Comparison of ENCODE assay signal across 15 cellular contexts in the genomic region with DNA sequence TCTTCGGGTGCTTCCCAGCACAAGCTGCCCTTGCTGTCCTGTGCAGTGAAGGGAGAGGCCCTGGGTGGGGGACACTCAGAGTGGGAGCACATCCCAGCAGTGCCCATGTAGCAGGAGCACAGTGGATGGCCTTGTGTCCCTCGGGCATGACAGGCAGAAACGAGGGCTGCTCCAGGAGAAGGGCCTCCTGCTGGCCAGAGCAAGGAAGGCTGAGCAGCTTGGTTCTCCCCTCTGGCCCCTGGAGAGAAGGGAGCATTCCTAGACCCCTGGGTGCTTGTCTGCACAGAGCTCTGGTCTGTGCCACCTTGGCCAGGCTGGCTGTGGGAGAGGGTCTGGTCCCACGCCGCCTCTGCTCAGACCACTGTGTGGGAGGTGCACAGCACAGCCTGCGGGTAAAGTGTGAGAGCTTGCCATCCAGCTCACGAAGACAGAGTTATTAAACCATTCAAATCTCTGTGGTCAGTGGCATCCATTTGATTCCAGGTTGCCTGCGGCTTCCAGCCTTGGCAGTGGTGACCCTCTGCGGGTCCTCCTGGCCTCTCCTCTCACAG. TPM values are rescaled to one million over a fixed set of nuclear protein-coding genes. Genes with fewer than 3 reads are reported as not detected.
DNase-seq lines count a peak whose midpoint lies in the region; TF ChIP-seq lines count a peak whose summit lies in the region.
"Had no signal": no experiment of that assay in that cellular context is flagged by ENCODE, and none has a peak within 500 bp of the region (broad histone marks: within the 10 kb centered on the region; RNA-seq: fewer than 3 reads in every experiment).

No MANE protein-coding gene starts in this region.

- no peaks in the 10 kb centered on the region for H3K27me3 ChIP-seq in neuronal stem cell (ENCODE audit: control insufficient read depth in 3 of 3, insufficient read depth in 3 of 3, low read depth in 1 of 3, low read length in 3 of 3)
- H3K27me3 ChIP-seq in esophagus muscularis mucosa = no peaks in the 10 kb centered on the region
- H3K27me3 ChIP-seq: right lobe of liver had no signal

- H3K14ac ChIP-seq in neuronal stem cell (ENCODE audit: low read length) = no peak overlapping the region

- no peak overlapping the region for H2BK5ac ChIP-seq in neuronal stem cell (ENCODE audit: low read length)

- no peak overlapping the region for H2BK15ac ChIP-seq in neuronal stem cell (ENCODE audit: low read length)

- DNase-seq in astrocyte of the spinal cord (ENCODE audit: low read depth, low spot score) (no peak), neuronal stem cell (ENCODE audit: low spot score) (no peak), SIG-M5 treated with dmso at 0.1 percent for 504 hours (lab: John Stamatoyannopoulos, UW; ENCODE audit: unreplicated experiment) (no peak), esophagus muscularis mucosa (ENCODE audit: extremely low spot score) (no peak), RPMI8226 (no peak)
- DNase-seq: C1 segment of cervical spinal cord; effector memory CD4-positive, alpha-beta T cell; left cardiac atrium; MV-4-11; NCI-H2227 treated with DMSO at 0.1 percent for 48 hours; T-helper 2 cell had no signal

- 0 out of 2 replicates have a peak, but pooled peaks have one; percentile 4 for TF ChIP-seq CTCF in GM12874 (IDR thresholded peaks at IDR 0.05; ENCODE audit: insufficient read depth, low read depth, low read length)
- TF ChIP-seq CTCF in astrocyte of the spinal cord (IDR thresholded peaks at IDR 0.05; ENCODE audit: low read depth, low read length) = peak; percentile 17
- TF ChIP-seq CTCF in esophagus muscularis mucosa (IDR thresholded peaks at IDR 0.05) = no peak

- no peak overlapping the region for H2BK12ac ChIP-seq in neuronal stem cell (ENCODE audit: low read length)

- H3K4me2 ChIP-seq in neuronal stem cell (ENCODE audit: insufficient read depth, low read length, poor library complexity, severe bottlenecking) = no peak overlapping the region

- no peak overlapping the region for H2AFZ ChIP-seq in neuronal stem cell (ENCODE audit: low read length)

- TF ChIP-seq POLR2A in esophagus muscularis mucosa (IDR thresholded peaks at IDR 0.05; ENCODE audit: low read depth) = no peak

- H3K9me3 ChIP-seq in neuronal stem cell (replicated peaks in 1 of 2; ENCODE audit: control insufficient read depth in 2 of 2, insufficient read depth in 1 of 2, low read depth in 1 of 2, low read length in 2 of 2) (no peaks in the 10 kb centered on the region), esophagus muscularis mucosa (no peaks in the 10 kb centered on the region)
- H3K9me3 ChIP-seq: HAP-1, right lobe of liver had no signal

- in situ Hi-C loops in astrocyte of the spinal cord (cut with HindIII; ENCODE audit: low sequenced_read_pairs) = loop anchor here (25.0 kb wide), 1 partner anchor 111 kb away; the partner anchor contains the start of genes ABCA2, FUT7 and NPDC1

- no peak overlapping the region for H2AK5ac ChIP-seq in neuronal stem cell (ENCODE audit: low read depth, low read length)

- no peak overlapping the region for H4K8ac ChIP-seq in neuronal stem cell (ENCODE audit: low read depth, low read length)

- intact Hi-C loops in esophagus muscularis mucosa (cut with DNase I) = no loop called here

- WGBS in neuronal stem cell (ENCODE audit: extremely low coverage in 2 of 2, insufficient read length in 2 of 2, insufficient replicate concordance in 1 of 2), 2 donors = no CpG with 5 or more reads among the region's 9 CpGs
- 100% methylated on average over 2 of the region's 9 CpGs for WGBS in esophagus muscularis mucosa

- no peak overlapping the region for H3K23ac ChIP-seq in neuronal stem cell (ENCODE audit: low read depth, low read length, poor library complexity)

- H3K18ac ChIP-seq in neuronal stem cell (ENCODE audit: low read length) = no peak overlapping the region

- H2BK120ac ChIP-seq in neuronal stem cell (ENCODE audit: low read depth, low read length) = no peak overlapping the region

- no peak for TF ChIP-seq EP300 in esophagus muscularis mucosa (IDR thresholded peaks at IDR 0.05)

- H3K4ac ChIP-seq in neuronal stem cell (ENCODE audit: low read length) = no peak overlapping the region

- peaks cover 3% of the 10 kb centered on the region for H3K79me1 ChIP-seq in neuronal stem cell (ENCODE audit: low read depth, low read length)

- H3K4me1 ChIP-seq in neuronal stem cell (ENCODE audit: control insufficient read depth in 2 of 2, insufficient read depth in 1 of 2, low read depth in 1 of 2, low read length in 2 of 2) (no peaks in the 10 kb centered on the region), esophagus muscularis mucosa (peaks cover 5 to 51% (median 9%) of the 10 kb centered on the region in 4 donors)
- H3K4me1 ChIP-seq: HAP-1, right lobe of liver had no signal

- peaks cover 32 to 74% of the 10 kb centered on the region in 2 donors for H3K36me3 ChIP-seq in neuronal stem cell (replicated peaks in 1 of 2; ENCODE audit: control insufficient read depth in 2 of 2, insufficient read depth in 2 of 2, low read length in 2 of 2)
- peaks cover 12 to 59% (median 33%) of the 10 kb centered on the region in 4 donors for H3K36me3 ChIP-seq in esophagus muscularis mucosa

- H3K9ac ChIP-seq in neuronal stem cell (ENCODE audit: low read depth, low read length, poor library complexity) = peak overlapping the region; percentile 17

- H3K27ac ChIP-seq in neuronal stem cell (replicated peaks; ENCODE audit: low read length) = no peak overlapping the region
- no peak overlapping the region for H3K27ac ChIP-seq in esophagus muscularis mucosa (replicated peaks in 1 of 4)
- H3K27ac ChIP-seq: right lobe of liver had no signal

- no peak overlapping the region for H3K4me3 ChIP-seq in astrocyte of the spinal cord (ENCODE audit: low read depth, low read length)
- H3K4me3 ChIP-seq in neuronal stem cell (ENCODE audit: low read length in 2 of 2) = no peak overlapping the region
- no peak overlapping the region for H3K4me3 ChIP-seq in esophagus muscularis mucosa
- H3K4me3 ChIP-seq: HAP-1, right lobe of liver had no signal

- H4K91ac ChIP-seq in neuronal stem cell (ENCODE audit: low read depth, low read length, poor library complexity) = no peak overlapping the region

RNA-seq across cellular contexts. Expression of gene FBXW5, which starts 18.3 kb away (rescaled TPM):
- polyA plus RNA-seq in neuronal stem cell (2013, experiment 1 of 2) = 33.3 TPM
- polyA plus RNA-seq in neuronal stem cell (2013, experiment 2 of 2) = 31.2 TPM
- 100 to 1,000 TPM; 238 to 303 (median 267) TPM for total RNA-seq in esophagus muscularis mucosa

RNA-seq across cellular contexts. Expression of gene C8G, which starts 18.8 kb away (rescaled TPM):
- polyA plus RNA-seq in neuronal stem cell (2013, experiment 1 of 2) = 0.31 TPM
- 0.22 TPM for polyA plus RNA-seq in neuronal stem cell (2013, experiment 2 of 2)
- total RNA-seq in esophagus muscularis mucosa = not detected

RNA-seq across cellular contexts. Expression of gene LCN12, which starts 25.8 kb away (rescaled TPM):
- 0.07 TPM for polyA plus RNA-seq in neuronal stem cell (2013, experiment 1 of 2)
- polyA plus RNA-seq in neuronal stem cell (2013, experiment 2 of 2) = 0.12 TPM
- not detected for total RNA-seq in esophagus muscularis mucosa
- total RNA-seq: HT1080 had no signal

RNA-seq across cellular contexts. Expression of gene TRAF2, which starts 39.9 kb away (rescaled TPM):
- polyA plus RNA-seq in neuronal stem cell (2013, experiment 1 of 2) = 11.3 TPM
- polyA plus RNA-seq in neuronal stem cell (2013, experiment 2 of 2) = 11.0 TPM
- total RNA-seq in esophagus muscularis mucosa = 10 to 100 TPM in 2 of 4 donors, 1 to 10 TPM in 2; 6.6 to 15.5 (median 12.4) TPM

RNA-seq across cellular contexts. Expression of gene PTGDS, which starts 51.1 kb away (rescaled TPM):
- 0.33 TPM for polyA plus RNA-seq in neuronal stem cell (2013, experiment 1 of 2)
- 0.42 TPM for polyA plus RNA-seq in neuronal stem cell (2013, experiment 2 of 2)
- 10 to 100 TPM; 10.4 to 77.9 (median 51.6) TPM for total RNA-seq in esophagus muscularis mucosa
- total RNA-seq: HT1080 had no signal

Comparison
In these comparisons a context has a peak if more than half of its experiments do, and no peak if none do; other contexts are left out.
1. CTCF ChIP-seq: peak in GM12874 (single experiment) and astrocyte of the spinal cord (single experiment); none in esophagus muscularis mucosa (0 of 3).